Comparison of ENCODE assay signal across 10 cellular contexts in the genomic region with DNA sequence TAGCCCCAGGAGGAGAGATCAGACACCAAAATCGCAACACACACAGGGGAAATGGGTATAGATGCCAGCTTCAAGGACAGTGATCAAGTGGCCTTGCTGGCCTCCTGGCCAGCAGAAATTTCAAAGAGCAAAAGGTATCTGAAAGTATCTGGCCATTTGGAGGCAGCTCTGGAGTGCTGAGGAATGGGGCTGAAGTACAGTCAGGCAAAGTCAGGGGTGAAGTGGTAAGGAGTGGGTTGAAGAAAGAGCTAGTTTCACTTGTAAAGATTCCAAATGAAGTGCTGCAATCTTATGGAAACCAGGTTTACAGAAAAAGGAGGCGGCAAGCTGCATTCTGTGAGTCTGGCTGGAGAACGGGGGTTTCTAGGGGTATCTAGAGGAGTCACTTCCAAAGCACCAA. TPM values are rescaled to one million over a fixed set of nuclear protein-coding genes. Genes with fewer than 3 reads are reported as not detected.
DNase-seq lines count a peak whose midpoint lies in the region; ATAC-seq and TF ChIP-seq lines count a peak whose summit lies in the region.
"Had no signal": no experiment of that assay in that cellular context is flagged by ENCODE, and none has a peak within 500 bp of the region (broad histone marks: within the 10 kb centered on the region; RNA-seq: fewer than 3 reads in every experiment).

No MANE protein-coding gene starts in this region.

- DNase-seq in GM23248 (peak; percentile 38), hepatocyte (ENCODE audit: low spot score) (no peak), germinal center (ENCODE audit: low spot score) (no peak), NCI-H748 treated with DMSO at 0.1 percent for 48 hours (lab: John Stamatoyannopoulos, UW) (no peak), Kasumi-1 (lab: John Stamatoyannopoulos, UW) (no peak)
- no peak for DNase-seq in activated CD8-positive, alpha-beta T cell treated with anti-CD3 and anti-CD28 coated beads for 36 hours
- DNase-seq in effector CD4-positive, alpha-beta T cell: no peak
- DNase-seq: NCI-H446 had no signal

- no peaks in the 10 kb centered on the region for H3K79me2 ChIP-seq in GM23248 (ENCODE audit: insufficient read depth)
- peaks cover 11% of the 10 kb centered on the region for H3K79me2 ChIP-seq in hepatocyte

- peak overlapping the region; percentile 39 for H3K4me3 Mint-ChIP-seq in activated CD8-positive, alpha-beta T cell treated with anti-CD3 and anti-CD28 coated beads for 36 hours

- no peak for ATAC-seq in activated CD8-positive, alpha-beta T cell treated with anti-CD3 and anti-CD28 coated beads for 36 hours

- H3K4me2 ChIP-seq in GM23248 (ENCODE audit: unreplicated experiment): no peak overlapping the region
- no peak overlapping the region for H3K4me2 ChIP-seq in hepatocyte

- H3K9me2 ChIP-seq in GM23248 (ENCODE audit: insufficient read depth): no peaks in the 10 kb centered on the region
- no peaks in the 10 kb centered on the region for H3K9me2 ChIP-seq in hepatocyte (replicated peaks; ENCODE audit: insufficient read depth)

- H3K4me1 ChIP-seq in GM23248 (ENCODE audit: insufficient read depth) (peaks cover 13% of the 10 kb centered on the region), hepatocyte (ENCODE audit: insufficient read depth) (peaks cover 4% of the 10 kb centered on the region)

- H3K9ac ChIP-seq in GM23248: no peak overlapping the region

- CTCF ChIA-PET in activated CD8-positive, alpha-beta T cell treated with anti-CD3 and anti-CD28 coated beads for 36 hours (lab: Charles Lee): interaction anchor here (0.8 to 7.1 kb wide), 9 partner anchors 14 to 343 kb away, joined by 3 to 107 read pairs (median 4); a partner anchor contains a TSS

- intact Hi-C loops in activated CD8-positive, alpha-beta T cell treated with anti-CD3 and anti-CD28 coated beads for 36 hours (cut with micrococcal nuclease): no loop called here

- H3K9me3 Mint-ChIP-seq in activated CD8-positive, alpha-beta T cell treated with anti-CD3 and anti-CD28 coated beads for 36 hours: no peaks in the 10 kb centered on the region

- no peaks in the 10 kb centered on the region for H3K9me3 ChIP-seq in GM23248 (ENCODE audit: low read depth)
- H3K9me3 ChIP-seq in hepatocyte (ENCODE audit: low read depth): no peaks in the 10 kb centered on the region

- H3K27ac Mint-ChIP-seq in activated CD8-positive, alpha-beta T cell treated with anti-CD3 and anti-CD28 coated beads for 36 hours: peak overlapping the region; percentile 87

- no peaks in the 10 kb centered on the region for H3K27me3 ChIP-seq in GM23248 (replicated peaks; ENCODE audit: insufficient read depth)
- H3K27me3 ChIP-seq in hepatocyte: no peaks in the 10 kb centered on the region

- H3K36me3 ChIP-seq in GM23248 (ENCODE audit: low read depth): 0 out of 2 replicates have a peak, but pooled peaks cover 8% of the 10 kb centered on the region
- no peaks in the 10 kb centered on the region for H3K36me3 ChIP-seq in hepatocyte (replicated peaks; ENCODE audit: insufficient read depth, low read depth)

- H2AFZ ChIP-seq in GM23248 (peak overlapping the region; percentile 2; the same call in 1 of the 2 replicates), hepatocyte (no peak overlapping the region)

- no peaks in the 10 kb centered on the region for H3K27me3 Mint-ChIP-seq in activated CD8-positive, alpha-beta T cell treated with anti-CD3 and anti-CD28 coated beads for 36 hours

- peak overlapping the region; percentile 25; the same call in 1 of the 2 replicates for H3K27ac ChIP-seq in GM23248
- peak overlapping the region; percentile 91 for H3K27ac ChIP-seq in hepatocyte
- H3K27ac ChIP-seq in skin epidermis: peak overlapping the region in 15 of 21 experiments; percentile 29 to 81 (median 72)
- H3K27ac ChIP-seq: HL-60 had no signal

- H3K4me3 ChIP-seq in GM23248 (no peak overlapping the region), hepatocyte (no peak overlapping the region), skin epidermis (no peak overlapping the region)

- H4K20me1 ChIP-seq in GM23248 (ENCODE audit: insufficient read depth) (no peaks in the 10 kb centered on the region), hepatocyte (ENCODE audit: insufficient read depth, poor library complexity, severe bottlenecking) (no peaks in the 10 kb centered on the region)

- peaks cover 40% of the 10 kb centered on the region for H3K4me1 Mint-ChIP-seq in activated CD8-positive, alpha-beta T cell treated with anti-CD3 and anti-CD28 coated beads for 36 hours (ENCODE audit: low read depth)

- no peak for TF ChIP-seq CTCF in activated CD8-positive, alpha-beta T cell treated with anti-CD3 and anti-CD28 coated beads for 36 hours (IDR thresholded peaks at IDR 0.05)
- TF ChIP-seq CTCF in hepatocyte (IDR thresholded peaks at IDR 0.05; ENCODE audit: poor library complexity): no peak

- 64 to 73% methylated on average over 3 of the region's 3 CpGs for WGBS in GM23248 (ENCODE audit: low coverage in 1 of 2, low lambda C conversion rate in 2 of 2, missing lambda C conversion rate in 2 of 2), 2 experiments
- 98% methylated on average over 3 of the region's 3 CpGs for WGBS in hepatocyte (ENCODE audit: low lambda C conversion rate, missing lambda C conversion rate)

- POLR2A ChIA-PET in activated CD8-positive, alpha-beta T cell treated with anti-CD3 and anti-CD28 coated beads for 36 hours (lab: Charles Lee): interaction anchor here (1.1 to 28.8 kb wide), 9 partner anchors 8 to 247 kb away, joined by 3 to 955 read pairs (median 6); a partner anchor contains a TSS

- in situ Hi-C loops in GM23248 (cut with MboI): loop anchor here (5.0 kb wide), 1 partner anchor 151 kb away; a partner anchor contains a TSS

- peaks cover 31% of the 10 kb centered on the region for H3F3A ChIP-seq in GM23248 (ENCODE audit: insufficient read depth)

- peaks cover 42% of the 10 kb centered on the region for H3K36me3 Mint-ChIP-seq in activated CD8-positive, alpha-beta T cell treated with anti-CD3 and anti-CD28 coated beads for 36 hours (ENCODE audit: low read depth)

RNA-seq across cellular contexts. Expression of a gene that starts 19.2 kb away (rescaled TPM):
- 23.8 and 29.8 TPM in 2 replicates for total RNA-seq in GM23248 (2014; rRNA removed; shearing (Covaris generic))
- 163 and 167 TPM in 2 replicates for polyA plus RNA-seq in GM23248 (2016; fragmentation: Nextera tagmentation; extraction: Ambion mirVana)
- 100 to 1,000 TPM; 470 to 489 TPM for total RNA-seq in activated CD8-positive, alpha-beta T cell treated with anti-CD3 and anti-CD28 coated beads for 36 hours
- 88.5 and 97.1 TPM in 2 replicates for total RNA-seq in hepatocyte
- polyA plus RNA-seq in hepatocyte: 180 and 183 TPM in 2 replicates

Comparison
In these comparisons a context has a peak if more than half of its experiments do, and no peak if none do; other contexts are left out.
1. H3K27ac ChIP-seq: peak in every context shown above with its lines; median percentile 91 in hepatocyte; 72 in skin epidermis; 25 in GM23248.